ENCODE assay signal across 1 cellular context in genomic region chr6:41584668-41585205, GRCh38.
TF ChIP-seq lines count a peak whose summit lies in the region.

No MANE protein-coding gene starts in this region.

TF ChIP-seq in A549, 52 proteins besides CTCF, POLR2A, EP300 and RAD21 (continued from another document):
- no peak for TF ChIP-seq REST (IDR thresholded peaks at IDR 0.05)
- TF ChIP-seq EHF (CRISPR knock-in tag; IDR thresholded peaks at IDR 0.05): no peak
- TF ChIP-seq MAFK (IDR thresholded peaks at IDR 0.05; ENCODE audit: partially characterized antibody): no peak
- no peak for TF ChIP-seq MYC (IDR thresholded peaks at IDR 0.05; ENCODE audit: borderline replicate concordance, low read length)
- no peak for TF ChIP-seq HOXA7 (CRISPR knock-in tag; IDR thresholded peaks at IDR 0.05)
- no peak for TF ChIP-seq CBX8 (IDR thresholded peaks at IDR 0.05)
- no peak for TF ChIP-seq CBX2 (IDR thresholded peaks at IDR 0.05; ENCODE audit: borderline replicate concordance, low read depth)
- TF ChIP-seq ZSCAN20 (CRISPR knock-in tag; IDR thresholded peaks at IDR 0.05): no peak
- TF ChIP-seq EHMT2 (IDR thresholded peaks at IDR 0.05; ENCODE audit: low read depth): no peak
- no peak for TF ChIP-seq PHF8 (IDR thresholded peaks at IDR 0.05; ENCODE audit: borderline replicate concordance, low read depth)
